ENCODE assay signal across 8 cellular contexts in genomic region chr11:66336234-66337102, GRCh38. TPM values are rescaled to one million over a fixed set of nuclear protein-coding genes. Genes with fewer than 3 reads are reported as not detected.
DNase-seq lines count a peak whose midpoint lies in the region; ATAC-seq and TF ChIP-seq lines count a peak whose summit lies in the region.

RIN1 (minus strand) TSS chr11:66336434; CDS start chr11:66336402, 32 bp downstream.

- peak within 1 kb of the TSS; percentile 70 for H3K4me3 Mint-ChIP-seq in activated naive CD8-positive, alpha-beta T cell treated with anti-CD3 and anti-CD28 coated beads, Interleukin-2, amount 10 ng/mL, durations not matched to agents 7 days and 5 days

- no peaks in the 10 kb centered on the region for H3K27me3 ChIP-seq in NT2/D1 (ENCODE audit: insufficient read depth, insufficient read length)
- H3K27me3 ChIP-seq in neutrophil, result peaks cover 20% of the 10 kb centered on the region

- H3K4me1 ChIP-seq in NT2/D1 (ENCODE audit: insufficient read depth, insufficient read length) (peaks cover 8% of the 10 kb centered on the region), neutrophil (ENCODE audit: control insufficient read depth in 1 of 2, insufficient read depth in 1 of 2, low read depth in 1 of 2, low read length in 1 of 2) (peaks cover 22% of the 10 kb centered on the region in 2 experiments), urinary bladder (ENCODE audit: insufficient read depth) (no peaks in the 10 kb centered on the region)

- no peak within 1 kb of the TSS for H3K27ac ChIP-seq in neutrophil
- H3K27ac ChIP-seq in urinary bladder (ENCODE audit: low read depth), result no peak within 1 kb of the TSS

- peak within 1 kb of the TSS; percentile 94 for H3K9ac ChIP-seq in NT2/D1 (ENCODE audit: insufficient read length, low read depth)

- H3K9me3 Mint-ChIP-seq in activated naive CD8-positive, alpha-beta T cell treated with anti-CD3 and anti-CD28 coated beads, Interleukin-2, amount 10 ng/mL, durations not matched to agents 7 days and 5 days, result no peaks in the 10 kb centered on the region

- H3K9me3 ChIP-seq in NT2/D1 (ENCODE audit: insufficient read depth, low read length) (no peaks in the 10 kb centered on the region), neutrophil (no peaks in the 10 kb centered on the region)

- peak within 1 kb of the TSS; percentile 79 for H3K27ac Mint-ChIP-seq in activated naive CD8-positive, alpha-beta T cell treated with anti-CD3 and anti-CD28 coated beads, Interleukin-2, amount 10 ng/mL, durations not matched to agents 7 days and 5 days

- no peak for TF ChIP-seq CTCF in neutrophil (IDR thresholded peaks at IDR 0.05)

- POLR2A ChIA-PET in activated naive CD8-positive, alpha-beta T cell treated with anti-CD3 and anti-CD28 coated beads, Interleukin-2, amount 10 ng/mL, durations not matched to agents 7 days and 5 days (lab: Charles Lee), result interaction anchor here (0.8 to 8.7 kb wide), 8 partner anchors 8 to 48 kb away, joined by 3 to 94 read pairs (median 9); partner anchors contain the start of genes BRMS1, CD248, SLC29A2 and YIF1A

- H3K36me3 Mint-ChIP-seq in activated naive CD8-positive, alpha-beta T cell treated with anti-CD3 and anti-CD28 coated beads, Interleukin-2, amount 10 ng/mL, durations not matched to agents 7 days and 5 days, result peaks cover 7% of the 10 kb centered on the region

- ATAC-seq in GM18508 (IDR thresholded peaks at IDR 0.05; ENCODE audit: insufficient read depth, unreplicated experiment) (peak; percentile 50), HG03175 (IDR thresholded peaks at IDR 0.05; ENCODE audit: unreplicated experiment) (peak; percentile 69)
- peak; percentile 76 for ATAC-seq in activated naive CD8-positive, alpha-beta T cell treated with anti-CD3 and anti-CD28 coated beads, Interleukin-2, amount 10 ng/mL, durations not matched to agents 7 days and 5 days (ENCODE audit: low read depth)

- peaks cover 26% of the 10 kb centered on the region for H3K4me1 Mint-ChIP-seq in activated naive CD8-positive, alpha-beta T cell treated with anti-CD3 and anti-CD28 coated beads, Interleukin-2, amount 10 ng/mL, durations not matched to agents 7 days and 5 days

- 14% methylated on average over 22 of the region's 22 CpGs for WGBS in urinary bladder

- H3K27me3 Mint-ChIP-seq in activated naive CD8-positive, alpha-beta T cell treated with anti-CD3 and anti-CD28 coated beads, Interleukin-2, amount 10 ng/mL, durations not matched to agents 7 days and 5 days, result no peaks in the 10 kb centered on the region

- H3K36me3 ChIP-seq in NT2/D1 (ENCODE audit: insufficient read depth, insufficient read length, low read length) (peaks cover 85% of the 10 kb centered on the region), neutrophil (peaks cover 52% of the 10 kb centered on the region), urinary bladder (ENCODE audit: insufficient read depth) (peaks cover 3% of the 10 kb centered on the region)

- peak; percentile 96 for DNase-seq in AG08396 (ENCODE audit: low spot score)
- DNase-seq in NT2/D1 (ENCODE audit: low read depth, low spot score), result no peak
- peak; percentile 77 for DNase-seq in activated naive CD8-positive, alpha-beta T cell treated with anti-CD3 and anti-CD28 coated beads, Interleukin-2, amount 10 ng/mL, durations not matched to agents 7 days and 5 days
- DNase-seq in glomerular visceral epithelial cell (ENCODE audit: extremely low spot score), result peak; percentile 100

- H3K4me3 ChIP-seq in NT2/D1 (ENCODE audit: insufficient read length, low read depth) (peak within 1 kb of the TSS; percentile 62), neutrophil (ENCODE audit: low read depth in 1 of 2, low read length in 1 of 2) (peak within 1 kb of the TSS; percentile 8 to 25), urinary bladder (ENCODE audit: low read depth, low read length) (peak within 1 kb of the TSS; percentile 54)

RNA-seq across cellular contexts. Expression of gene RIN1, which starts in this region (rescaled TPM):
- 1 to 10 TPM; 3.0 to 5.7 TPM for total RNA-seq in activated naive CD8-positive, alpha-beta T cell treated with anti-CD3 and anti-CD28 coated beads, Interleukin-2, amount 10 ng/mL, durations not matched to agents 7 days and 5 days
- 2.9 TPM for total RNA-seq in urinary bladder
- polyA plus RNA-seq in urinary bladder, result 8.4 TPM
